In genomic region chr1:244144053-244144452, GRCh38 we compare ENCODE assay signal across 2 cellular contexts.
TF ChIP-seq lines count a peak whose summit lies in the region.

No MANE protein-coding gene starts in this region.

TF ChIP-seq in GM23338, 12 proteins besides CTCF, POLR2A, EP300 and RAD21 (continued from another document):
- no peak for TF ChIP-seq ETS1 (IDR thresholded peaks at IDR 0.05)

TF ChIP-seq in IMR-90, 13 proteins besides CTCF, POLR2A, EP300 and RAD21:
- TF ChIP-seq ELK1 (IDR thresholded peaks at IDR 0.05; ENCODE audit: borderline replicate concordance, low read depth, low read length), result no peak
- no peak for TF ChIP-seq FOS (IDR thresholded peaks at IDR 0.05; ENCODE audit: low read depth, low read length)
- TF ChIP-seq USF2 (IDR thresholded peaks at IDR 0.05; ENCODE audit: low read depth, low read length), result no peak
- TF ChIP-seq NFE2L2 (IDR thresholded peaks at IDR 0.05; ENCODE audit: low read depth, low read length), result no peak
- TF ChIP-seq BHLHE40 (IDR thresholded peaks at IDR 0.05; ENCODE audit: low read depth, low read length), result no peak
- no peak for TF ChIP-seq CEBPB (IDR thresholded peaks at IDR 0.05; ENCODE audit: low read depth, low read length)
- no peak for TF ChIP-seq RFX5 (IDR thresholded peaks at IDR 0.05; ENCODE audit: low read depth, low read length)
- TF ChIP-seq RCOR1 (IDR thresholded peaks at IDR 0.05; ENCODE audit: insufficient replicate concordance, low read length), result no peak
- no peak for TF ChIP-seq MAZ (IDR thresholded peaks at IDR 0.05; ENCODE audit: borderline replicate concordance, low read depth, low read length)
- TF ChIP-seq SMC3 (IDR thresholded peaks at IDR 0.05; ENCODE audit: low read depth, low read length), result no peak
